In the genomic region with DNA sequence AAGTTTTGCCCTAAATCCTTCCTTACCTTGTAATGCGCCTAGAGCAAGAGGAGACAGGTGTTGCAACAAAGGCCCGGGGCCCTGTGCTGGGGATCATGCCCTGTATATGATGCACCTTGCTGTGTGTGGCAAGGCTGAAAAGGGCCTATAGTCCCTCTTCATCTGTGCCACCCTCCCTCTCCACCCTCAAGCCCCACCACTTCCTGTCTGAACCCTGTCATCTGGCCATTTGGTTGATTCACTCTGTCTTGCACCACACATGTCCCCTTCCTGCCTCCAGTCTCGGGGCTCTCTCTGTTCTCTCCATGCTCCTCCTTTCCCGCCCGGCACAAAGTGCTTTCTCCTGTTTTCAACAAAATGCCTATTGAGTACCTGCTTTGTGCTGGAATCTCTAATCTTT, we compare ENCODE assay signal across 16 cellular contexts. TPM values are rescaled to one million over a fixed set of nuclear protein-coding genes. Genes with fewer than 3 reads are reported as not detected.
A peak's percentile ranks its signal among the peaks of the same experiment; 100 is the strongest.
DNase-seq lines count a peak whose midpoint lies in the region; ATAC-seq lines count a peak whose summit lies in the region.
"Had no signal": no experiment of that assay in that cellular context is flagged by ENCODE, and none has a peak within 500 bp of the region (broad histone marks: within the 10 kb centered on the region; RNA-seq: fewer than 3 reads in every experiment).

No MANE protein-coding gene starts in this region.

- H3K4me3 Mint-ChIP-seq in activated naive CD4-positive, alpha-beta T cell treated with anti-CD3 and anti-CD28 coated beads, Interleukin-2, amount 10 ng/mL, durations not matched to agents 7 days and 5 days = no peak overlapping the region
- no peak overlapping the region for H3K4me3 Mint-ChIP-seq in activated T-helper 1 cell treated with anti-CD3 and anti-CD28 coated beads, Interleukin-12 subunit alpha, Interleukin-12 subunit beta, Interleukin-2, Interleukin-4 antibody, amounts not matched to agents 30 ng/mL and 10 ng/mL and 1 ng/mL, durations not matched to agents 14 hours and 24 hours and 36 hours
- H3K4me3 Mint-ChIP-seq in stimulated activated naive CD8-positive, alpha-beta T cell treated with anti-CD3 and anti-CD28 coated beads, Interleukin-15, amount 100 ng/mL, for 72 hours = no peak overlapping the region
- no peak overlapping the region for H3K4me3 Mint-ChIP-seq in stimulated activated memory B cell treated with anti-CD40 and anti-IgM and Interleukin-4, amounts not matched to agents 10 μg/mL and 1 μg/mL and 100 μg/mL, for 72 hours
- H3K4me3 Mint-ChIP-seq: T-helper 1 cell treated with Interleukin-12 subunit alpha and Interleukin-12 subunit beta and Interleukin-4 antibody, amounts not matched to agents 30 μg/mL and 1 μg/mL, for 36 hours had no signal

- H3K27me3 Mint-ChIP-seq in activated naive CD4-positive, alpha-beta T cell treated with anti-CD3 and anti-CD28 coated beads, Interleukin-2, amount 10 ng/mL, durations not matched to agents 7 days and 5 days = peaks cover 4% of the 10 kb centered on the region
- H3K27me3 Mint-ChIP-seq in activated T-helper 1 cell treated with anti-CD3 and anti-CD28 coated beads, Interleukin-12 subunit alpha, Interleukin-12 subunit beta, Interleukin-2, Interleukin-4 antibody, amounts not matched to agents 30 ng/mL and 10 ng/mL and 1 ng/mL, durations not matched to agents 14 hours and 24 hours and 36 hours (ENCODE audit: insufficient read depth) = no peaks in the 10 kb centered on the region
- no peaks in the 10 kb centered on the region for H3K27me3 Mint-ChIP-seq in stimulated activated naive CD8-positive, alpha-beta T cell treated with anti-CD3 and anti-CD28 coated beads, Interleukin-15, amount 100 ng/mL, for 72 hours
- H3K27me3 Mint-ChIP-seq in stimulated activated memory B cell treated with anti-CD40 and anti-IgM and Interleukin-4, amounts not matched to agents 10 μg/mL and 1 μg/mL and 100 μg/mL, for 72 hours = peaks cover 7% of the 10 kb centered on the region

- H3K4me1 Mint-ChIP-seq in activated naive CD4-positive, alpha-beta T cell treated with anti-CD3 and anti-CD28 coated beads, Interleukin-2, amount 10 ng/mL, durations not matched to agents 7 days and 5 days = peaks cover 26% of the 10 kb centered on the region
- H3K4me1 Mint-ChIP-seq in activated T-helper 1 cell treated with anti-CD3 and anti-CD28 coated beads, Interleukin-12 subunit alpha, Interleukin-12 subunit beta, Interleukin-2, Interleukin-4 antibody, amounts not matched to agents 30 ng/mL and 10 ng/mL and 1 ng/mL, durations not matched to agents 14 hours and 24 hours and 36 hours (ENCODE audit: low read depth) = peaks cover 8% of the 10 kb centered on the region
- peaks cover 30% of the 10 kb centered on the region for H3K4me1 Mint-ChIP-seq in stimulated activated naive CD8-positive, alpha-beta T cell treated with anti-CD3 and anti-CD28 coated beads, Interleukin-15, amount 100 ng/mL, for 72 hours
- no peaks in the 10 kb centered on the region for H3K4me1 Mint-ChIP-seq in stimulated activated memory B cell treated with anti-CD40 and anti-IgM and Interleukin-4, amounts not matched to agents 10 μg/mL and 1 μg/mL and 100 μg/mL, for 72 hours

- DNase-seq in activated naive CD4-positive, alpha-beta T cell treated with anti-CD3 and anti-CD28 coated beads, Interleukin-2, amount 10 ng/mL, durations not matched to agents 7 days and 5 days = peak; percentile 31
- no peak for DNase-seq in activated naive CD4-positive, alpha-beta T cell treated with anti-CD3 and anti-CD28 coated beads, Interleukin-2, amount 50 U/mL, for 16 hours
- DNase-seq in NCI-H69 (lab: John Stamatoyannopoulos, UW) (peak; percentile 34), Right ventricle myocardium superior (no peak), Ammon's horn (ENCODE audit: low spot score) (no peak)
- DNase-seq in activated T-helper 1 cell treated with anti-CD3 and anti-CD28 coated beads, Interleukin-12 subunit alpha, Interleukin-12 subunit beta, Interleukin-2, Interleukin-4 antibody, amounts not matched to agents 30 ng/mL and 10 ng/mL and 1 ng/mL, durations not matched to agents 14 hours and 24 hours and 36 hours (ENCODE audit: low spot score) = no peak
- peak; percentile 9 to 42 for DNase-seq in stimulated activated naive CD8-positive, alpha-beta T cell treated with anti-CD3 and anti-CD28 coated beads, Interleukin-15, amount 100 ng/mL, for 72 hours
- DNase-seq: activated T-cell treated with anti-CD3 and anti-CD28 coated beads, Interleukin-2, amount 50 U/mL, for 48 hours; aorta; foreskin fibroblast; NCI-H1930; NCI-H510A treated with DMSO at 0.1 percent for 48 hours; RPMI8226; stomach had no signal

- CTCF ChIA-PET in activated naive CD4-positive, alpha-beta T cell treated with anti-CD3 and anti-CD28 coated beads, Interleukin-2, amount 10 ng/mL, durations not matched to agents 7 days and 5 days (lab: Charles Lee) = interaction anchor here (1.1 to 1.7 kb wide), 3 partner anchors 9 to 14 kb away, joined by 4 to 5 read pairs (median 4); no protein-coding TSS in a partner anchor

- H3K36me3 Mint-ChIP-seq in activated naive CD4-positive, alpha-beta T cell treated with anti-CD3 and anti-CD28 coated beads, Interleukin-2, amount 10 ng/mL, durations not matched to agents 7 days and 5 days = no peaks in the 10 kb centered on the region
- no peaks in the 10 kb centered on the region for H3K36me3 Mint-ChIP-seq in activated T-helper 1 cell treated with anti-CD3 and anti-CD28 coated beads, Interleukin-12 subunit alpha, Interleukin-12 subunit beta, Interleukin-2, Interleukin-4 antibody, amounts not matched to agents 30 ng/mL and 10 ng/mL and 1 ng/mL, durations not matched to agents 14 hours and 24 hours and 36 hours (ENCODE audit: low read depth)
- H3K36me3 Mint-ChIP-seq in stimulated activated memory B cell treated with anti-CD40 and anti-IgM and Interleukin-4, amounts not matched to agents 10 μg/mL and 1 μg/mL and 100 μg/mL, for 72 hours = no peaks in the 10 kb centered on the region

- intact Hi-C loops in activated T-helper 1 cell treated with anti-CD3 and anti-CD28 coated beads, Interleukin-12 subunit alpha, Interleukin-12 subunit beta, Interleukin-2, Interleukin-4 antibody, amounts not matched to agents 30 ng/mL and 10 ng/mL and 1 ng/mL, durations not matched to agents 14 hours and 24 hours and 36 hours (cut with micrococcal nuclease) = no loop called here
- intact Hi-C loops in Right ventricle myocardium superior (cut with DNase I) = no loop called here

- H3K9me3 Mint-ChIP-seq in activated naive CD4-positive, alpha-beta T cell treated with anti-CD3 and anti-CD28 coated beads, Interleukin-2, amount 10 ng/mL, durations not matched to agents 7 days and 5 days = no peaks in the 10 kb centered on the region
- H3K9me3 Mint-ChIP-seq in activated T-helper 1 cell treated with anti-CD3 and anti-CD28 coated beads, Interleukin-12 subunit alpha, Interleukin-12 subunit beta, Interleukin-2, Interleukin-4 antibody, amounts not matched to agents 30 ng/mL and 10 ng/mL and 1 ng/mL, durations not matched to agents 14 hours and 24 hours and 36 hours = no peaks in the 10 kb centered on the region
- H3K9me3 Mint-ChIP-seq in stimulated activated naive CD8-positive, alpha-beta T cell treated with anti-CD3 and anti-CD28 coated beads, Interleukin-15, amount 100 ng/mL, for 72 hours = peaks cover 0 to 5% of the 10 kb centered on the region in 2 donors
- no peaks in the 10 kb centered on the region for H3K9me3 Mint-ChIP-seq in stimulated activated memory B cell treated with anti-CD40 and anti-IgM and Interleukin-4, amounts not matched to agents 10 μg/mL and 1 μg/mL and 100 μg/mL, for 72 hours
- H3K9me3 Mint-ChIP-seq: T-helper 1 cell treated with Interleukin-12 subunit alpha and Interleukin-12 subunit beta and Interleukin-4 antibody, amounts not matched to agents 30 μg/mL and 1 μg/mL, for 36 hours had no signal

- no peak overlapping the region for H3K27ac Mint-ChIP-seq in activated naive CD4-positive, alpha-beta T cell treated with anti-CD3 and anti-CD28 coated beads, Interleukin-2, amount 10 ng/mL, durations not matched to agents 7 days and 5 days
- peak overlapping the region; percentile 59 for H3K27ac Mint-ChIP-seq in activated T-helper 1 cell treated with anti-CD3 and anti-CD28 coated beads, Interleukin-12 subunit alpha, Interleukin-12 subunit beta, Interleukin-2, Interleukin-4 antibody, amounts not matched to agents 30 ng/mL and 10 ng/mL and 1 ng/mL, durations not matched to agents 14 hours and 24 hours and 36 hours
- H3K27ac Mint-ChIP-seq in stimulated activated naive CD8-positive, alpha-beta T cell treated with anti-CD3 and anti-CD28 coated beads, Interleukin-15, amount 100 ng/mL, for 72 hours = peak overlapping the region in 1 of 2 donors; percentile 41
- H3K27ac Mint-ChIP-seq in stimulated activated memory B cell treated with anti-CD40 and anti-IgM and Interleukin-4, amounts not matched to agents 10 μg/mL and 1 μg/mL and 100 μg/mL, for 72 hours = no peak overlapping the region
- H3K27ac Mint-ChIP-seq: T-helper 1 cell treated with Interleukin-12 subunit alpha and Interleukin-12 subunit beta and Interleukin-4 antibody, amounts not matched to agents 30 μg/mL and 1 μg/mL, for 36 hours had no signal

- ATAC-seq in stimulated activated naive CD8-positive, alpha-beta T cell treated with anti-CD3 and anti-CD28 coated beads, Interleukin-15, amount 100 ng/mL, for 72 hours = peak; percentile 94
- ATAC-seq in Right ventricle myocardium superior (ENCODE audit: poor library complexity) = no peak
- ATAC-seq in stimulated activated memory B cell treated with anti-CD40 and anti-IgM and Interleukin-4, amounts not matched to agents 10 μg/mL and 1 μg/mL and 100 μg/mL, for 72 hours = no peak

RNA-seq across cellular contexts. Expression of a gene that starts 11.5 kb away (rescaled TPM):
- total RNA-seq in activated T-helper 1 cell treated with anti-CD3 and anti-CD28 coated beads, Interleukin-12 subunit alpha, Interleukin-12 subunit beta, Interleukin-2, Interleukin-4 antibody, amounts not matched to agents 30 ng/mL and 10 ng/mL and 1 ng/mL, durations not matched to agents 14 hours and 24 hours and 36 hours = 92.3 and 92.8 TPM in 2 replicates
- total RNA-seq in Right ventricle myocardium superior = 112 TPM

RNA-seq across cellular contexts. Expression of a gene that starts 41.0 kb away (rescaled TPM):
- 0.83 and 1.2 TPM in 2 replicates for total RNA-seq in activated T-helper 1 cell treated with anti-CD3 and anti-CD28 coated beads, Interleukin-12 subunit alpha, Interleukin-12 subunit beta, Interleukin-2, Interleukin-4 antibody, amounts not matched to agents 30 ng/mL and 10 ng/mL and 1 ng/mL, durations not matched to agents 14 hours and 24 hours and 36 hours
- total RNA-seq in Right ventricle myocardium superior = 248 TPM

Comparison
In these comparisons a context has a peak if more than half of its experiments do, and no peak if none do; other contexts are left out.
1. DNase-seq: peak in activated naive CD4-positive, alpha-beta T cell treated with anti-CD3 and anti-CD28 coated beads, Interleukin-2, amount 10 ng/mL, durations not matched to agents 7 days and 5 days (single experiment), NCI-H69 (single experiment) and stimulated activated naive CD8-positive, alpha-beta T cell treated with anti-CD3 and anti-CD28 coated beads, Interleukin-15, amount 100 ng/mL, for 72 hours (2 of 2); none in activated naive CD4-positive, alpha-beta T cell treated with anti-CD3 and anti-CD28 coated beads, Interleukin-2, amount 50 U/mL, for 16 hours (single experiment), activated T-helper 1 cell treated with anti-CD3 and anti-CD28 coated beads, Interleukin-12 subunit alpha, Interleukin-12 subunit beta, Interleukin-2, Interleukin-4 antibody, amounts not matched to agents 30 ng/mL and 10 ng/mL and 1 ng/mL, durations not matched to agents 14 hours and 24 hours and 36 hours (single experiment), Right ventricle myocardium superior (single experiment) and Ammon's horn (single experiment).
2. RNA of a gene that starts 41.0 kb away (total RNA-seq): 248 TPM in Right ventricle myocardium superior (single experiment); 0.83 to 1.2 TPM in activated T-helper 1 cell treated with anti-CD3 and anti-CD28 coated beads, Interleukin-12 subunit alpha, Interleukin-12 subunit beta, Interleukin-2, Interleukin-4 antibody, amounts not matched to agents 30 ng/mL and 10 ng/mL and 1 ng/mL, durations not matched to agents 14 hours and 24 hours and 36 hours; every median in the first group is over 100 times any median in the second.